In the genomic region with DNA sequence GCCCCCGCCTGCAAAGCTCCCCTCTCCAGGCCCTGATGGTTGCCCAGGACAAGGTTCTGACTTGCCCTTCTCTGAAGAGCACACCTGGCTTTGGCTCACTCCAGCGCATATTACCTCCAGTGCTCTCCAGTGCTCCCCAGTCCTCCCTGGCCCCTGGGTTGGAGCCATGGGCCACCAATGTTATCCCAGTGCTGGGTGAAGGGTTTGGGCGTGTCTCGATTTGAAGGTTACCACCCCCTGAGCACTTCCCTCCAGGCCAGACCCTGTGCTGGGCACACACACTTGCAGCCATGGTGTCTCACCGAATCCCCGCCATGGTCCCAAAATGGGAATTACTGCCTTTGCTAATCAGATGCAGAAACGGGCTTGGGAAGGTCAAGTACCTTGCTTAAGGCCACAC, we compare ENCODE assay signal across 8 cellular contexts. TPM values are rescaled to one million over a fixed set of nuclear protein-coding genes. Genes with fewer than 3 reads are reported as not detected.
"Had no signal": no experiment of that assay in that cellular context is flagged by ENCODE, and none has a peak within 500 bp of the region (broad histone marks: within the 10 kb centered on the region; RNA-seq: fewer than 3 reads in every experiment).

No MANE protein-coding gene starts in this region.

- H3K4me3 ChIP-seq: lung, right lobe of liver, upper lobe of left lung had no signal

- H3K27me3 ChIP-seq: right lobe of liver, upper lobe of left lung had no signal

- H3K27ac ChIP-seq: right lobe of liver, upper lobe of left lung, WERI-Rb-1 had no signal

- H3K9me3 ChIP-seq: right lobe of liver, upper lobe of left lung had no signal

RNA-seq across cellular contexts. Expression of a gene that starts 47.1 kb away (rescaled TPM):
- total RNA-seq: dermis blood vessel endothelial cell, mononuclear cell, posterior vena cava had no signal
- polyA plus RNA-seq: naive thymus-derived CD4-positive, alpha-beta T cell had no signal
